17 cellular contexts compared by ENCODE assay signal in genomic region chr7:127382301-127383085, GRCh38. TPM values are rescaled to one million over a fixed set of nuclear protein-coding genes. Genes with fewer than 3 reads are reported as not detected.
DNase-seq lines count a peak whose midpoint lies in the region; ATAC-seq and TF ChIP-seq lines count a peak whose summit lies in the region.
"Had no signal": no experiment of that assay in that cellular context is flagged by ENCODE, and none has a peak within 500 bp of the region (broad histone marks: within the 10 kb centered on the region; RNA-seq: fewer than 3 reads in every experiment).

No MANE protein-coding gene starts in this region.

- H3K79me2 ChIP-seq in GM23338 (replicated peaks; ENCODE audit: insufficient read depth), result no peaks in the 10 kb centered on the region; the same call in 1 of the 2 replicates

- no peaks in the 10 kb centered on the region for H3F3A ChIP-seq in GM23338 (replicated peaks; ENCODE audit: low read depth)

- H3K4me3 Mint-ChIP-seq in Calu3 (ENCODE audit: low read depth, unreplicated experiment) (no peak overlapping the region), GM23338 (no peak overlapping the region), natural killer cell (peak overlapping the region; percentile 11)
- H3K4me3 Mint-ChIP-seq in activated CD8-positive, alpha-beta T cell treated with anti-CD3 and anti-CD28 coated beads for 36 hours, result no peak overlapping the region
- H3K4me3 Mint-ChIP-seq: type B pancreatic cell, WTC11 had no signal

- H4K20me1 ChIP-seq in GM23338 (replicated peaks; ENCODE audit: insufficient read depth), result no peaks in the 10 kb centered on the region

- H3K4me1 ChIP-seq in GM23338 (ENCODE audit: insufficient read depth), result peaks cover 5% of the 10 kb centered on the region; the same call in 1 of the 2 replicates

- no peak for ATAC-seq in GM23338
- no peak for ATAC-seq in activated CD8-positive, alpha-beta T cell treated with anti-CD3 and anti-CD28 coated beads for 36 hours
- ATAC-seq in natural killer cell, result no peak
- no peak for ATAC-seq in HG02970 (IDR thresholded peaks at IDR 0.05; ENCODE audit: low FRiP score, unreplicated experiment)
- ATAC-seq: sciatic nerve had no signal

- H3K4me3 ChIP-seq in GM23338, result no peak overlapping the region
- H3K4me3 ChIP-seq: stomach had no signal

- H3K27me3 Mint-ChIP-seq in Calu3 (ENCODE audit: unreplicated experiment) (no peaks in the 10 kb centered on the region), GM23338 (ENCODE audit: insufficient read depth, low read depth, poor library complexity) (no peaks in the 10 kb centered on the region), natural killer cell (ENCODE audit: low read depth in 2 of 2) (no peaks in the 10 kb centered on the region)
- no peaks in the 10 kb centered on the region for H3K27me3 Mint-ChIP-seq in activated CD8-positive, alpha-beta T cell treated with anti-CD3 and anti-CD28 coated beads for 36 hours
- H3K27me3 Mint-ChIP-seq: type B pancreatic cell had no signal

- intact Hi-C loops in Calu3 (cut with micrococcal nuclease; ENCODE audit: unreplicated experiment), result no loop called here
- intact Hi-C loops in activated CD8-positive, alpha-beta T cell treated with anti-CD3 and anti-CD28 coated beads for 36 hours (cut with micrococcal nuclease), result no loop called here
- intact Hi-C loops in natural killer cell (cut with micrococcal nuclease), result no loop called here

- H3K27ac Mint-ChIP-seq in Calu3 (ENCODE audit: unreplicated experiment) (peak overlapping the region; percentile 67), GM23338 (peak overlapping the region; percentile 76; the same call in 1 of the 2 replicates), natural killer cell (peak overlapping the region; percentile 49 to 68)
- peak overlapping the region; percentile 6 for H3K27ac Mint-ChIP-seq in activated CD8-positive, alpha-beta T cell treated with anti-CD3 and anti-CD28 coated beads for 36 hours
- H3K27ac Mint-ChIP-seq: WTC11 had no signal

- no TSS peak for BruUV-seq in Calu3 (replicated peaks; lab: Mats Ljungman, UMichigan)

- H3K27me3 ChIP-seq in GM23338 (ENCODE audit: insufficient read depth), result no peaks in the 10 kb centered on the region
- H3K27me3 ChIP-seq: stomach had no signal

- TF ChIP-seq CTCF in Calu3 (IDR thresholded peaks at IDR 0.05; ENCODE audit: unreplicated experiment) (no peak), GM23338 (conservative IDR thresholded peaks at IDR 0.05; ENCODE audit: low read depth in 2 of 2) (no peak), natural killer cell (IDR thresholded peaks at IDR 0.05) (no peak)
- TF ChIP-seq CTCF in activated CD8-positive, alpha-beta T cell treated with anti-CD3 and anti-CD28 coated beads for 36 hours (IDR thresholded peaks at IDR 0.05), result no peak

- H3K36me3 Mint-ChIP-seq in Calu3 (ENCODE audit: insufficient read depth, unreplicated experiment) (peaks cover 2% of the 10 kb centered on the region), GM23338 (ENCODE audit: low read depth) (no peaks in the 10 kb centered on the region), natural killer cell (no peaks in the 10 kb centered on the region)
- peaks cover 38% of the 10 kb centered on the region for H3K36me3 Mint-ChIP-seq in activated CD8-positive, alpha-beta T cell treated with anti-CD3 and anti-CD28 coated beads for 36 hours (ENCODE audit: low read depth)
- H3K36me3 Mint-ChIP-seq: WTC11 had no signal

- H3K4me2 ChIP-seq in GM23338, result no peak overlapping the region

- no peak for DNase-seq in Calu3
- DNase-seq in GM23338 (ENCODE audit: low spot score), result no peak
- no peak for DNase-seq in activated CD8-positive, alpha-beta T cell treated with anti-CD3 and anti-CD28 coated beads for 36 hours
- DNase-seq in natural killer cell, result no peak
- DNase-seq in SIG-M5 treated with dmso at 0.1 percent for 504 hours (lab: John Stamatoyannopoulos, UW; ENCODE audit: unreplicated experiment), result no peak
- DNase-seq in HCEC 1CT, result no peak
- DNase-seq: amygdala, GF-D8, hypothalamus, NCI-H2107, NCI-H69, SHP77 treated with DMSO at 0.1 percent for 48 hours, stomach had no signal

- no peaks in the 10 kb centered on the region for H3K36me3 ChIP-seq in GM23338 (ENCODE audit: insufficient read depth)

- H2AFZ ChIP-seq in GM23338, result no peak overlapping the region

- POLR2A ChIA-PET in activated CD8-positive, alpha-beta T cell treated with anti-CD3 and anti-CD28 coated beads for 36 hours (lab: Charles Lee), result interaction anchor here (2.6 kb wide), 1 partner anchor 9 kb away, joined by 21 read pairs; the partner anchor contains the start of gene ZNF800

- H3K9me3 Mint-ChIP-seq in Calu3 (ENCODE audit: low read depth, unreplicated experiment) (no peaks in the 10 kb centered on the region), GM23338 (no peaks in the 10 kb centered on the region), natural killer cell (no peaks in the 10 kb centered on the region)
- no peaks in the 10 kb centered on the region for H3K9me3 Mint-ChIP-seq in activated CD8-positive, alpha-beta T cell treated with anti-CD3 and anti-CD28 coated beads for 36 hours
- H3K9me3 Mint-ChIP-seq: type B pancreatic cell, WTC11 had no signal

- CTCF ChIA-PET in Calu3 (lab: Charles Lee), result no interaction called here
- CTCF ChIA-PET in activated CD8-positive, alpha-beta T cell treated with anti-CD3 and anti-CD28 coated beads for 36 hours (lab: Charles Lee), result no interaction called here

- H3K9me2 ChIP-seq in GM23338 (ENCODE audit: insufficient read depth), result no peaks in the 10 kb centered on the region

- no peak overlapping the region for H3K27ac ChIP-seq in GM23338 (ENCODE audit: low read depth)
- H3K27ac ChIP-seq: stomach had no signal

- H3K4me1 Mint-ChIP-seq in Calu3 (ENCODE audit: low read depth, unreplicated experiment) (peaks cover 27% of the 10 kb centered on the region), GM23338 (peaks cover 14% of the 10 kb centered on the region; the same call in 2 of the 3 replicates), natural killer cell (peaks cover 70 to 76% of the 10 kb centered on the region in 2 donors)
- peaks cover 70% of the 10 kb centered on the region for H3K4me1 Mint-ChIP-seq in activated CD8-positive, alpha-beta T cell treated with anti-CD3 and anti-CD28 coated beads for 36 hours (ENCODE audit: low read depth)

TF ChIP-seq in GM23338, 12 proteins besides CTCF, POLR2A, EP300 and RAD21 (continues in another document):
- TF ChIP-seq ZNF114 (CRISPR knock-in tag; IDR thresholded peaks at IDR 0.05) (no peak), NANOG (IDR thresholded peaks at IDR 0.05; ENCODE audit: borderline replicate concordance) (no peak), JUNB (IDR thresholded peaks at IDR 0.05; ENCODE audit: unreplicated experiment) (no peak), POLR2AphosphoS5 (IDR thresholded peaks at IDR 0.05; ENCODE audit: low read depth) (no peak), ZNF331 (CRISPR knock-in tag; IDR thresholded peaks at IDR 0.05; ENCODE audit: low read depth) (no peak), CREB1 (CRISPR knock-in tag; IDR thresholded peaks at IDR 0.05; ENCODE audit: low read depth) (no peak), EZH2phosphoT487 (IDR thresholded peaks at IDR 0.05; ENCODE audit: unreplicated experiment) (no peak)

RNA-seq across cellular contexts. Expression of gene ZNF800, which starts 10.0 kb away (rescaled TPM):
- total RNA-seq in Calu3 (2022), result 33.2 and 36.5 TPM in 2 replicates
- total RNA-seq in GM23338 (2014; rRNA removed; shearing (Covaris generic)), result 5.4 and 7.5 TPM in 2 replicates
- polyA plus RNA-seq in GM23338 (2016; fragmentation: Nextera tagmentation; extraction: Ambion mirVana), result 7.1 and 8.3 TPM in 2 replicates
- 10 to 100 TPM; 29.3 to 31.1 TPM for total RNA-seq in activated CD8-positive, alpha-beta T cell treated with anti-CD3 and anti-CD28 coated beads for 36 hours
- 100 to 1,000 TPM in 2 of 3 donors, 10 to 100 TPM in 1; 93.3 to 107 (median 101) TPM for total RNA-seq in natural killer cell

Comparison
In these comparisons a context has a peak if more than half of its experiments do, and no peak if none do; other contexts are left out.
1. H3K27ac Mint-ChIP-seq: peak in every context shown above with its lines; median percentile 76 in GM23338; 67 in Calu3; 58 in natural killer cell; 6 in activated CD8-positive, alpha-beta T cell treated with anti-CD3 and anti-CD28 coated beads for 36 hours.